In genomic region chr21:44499631-44500030, GRCh38 we compare ENCODE assay signal across 26 cellular contexts. TPM values are rescaled to one million over a fixed set of nuclear protein-coding genes. Genes with fewer than 3 reads are reported as not detected.
"Had no signal": no experiment of that assay in that cellular context is flagged by ENCODE, and none has a peak within 500 bp of the region (broad histone marks: within the 10 kb centered on the region; RNA-seq: fewer than 3 reads in every experiment).

No MANE protein-coding gene starts in this region.

- H3K27ac ChIP-seq: coronary artery, hepatocyte, neutrophil, ovary had no signal

- H3K4me2 ChIP-seq: hepatocyte had no signal

- DNase-seq: effector CD4-positive, alpha-beta T cell; endodermal cell; erythroblast; foreskin melanocyte; head of caudate nucleus; mammary epithelial cell; naive thymus-derived CD4-positive, alpha-beta T cell; nephron progenitor cell; ovary; right cardiac atrium; stimulated activated CD4-positive, alpha-beta T cell treated with anti-CD3 and anti-CD28 coated beads, Interleukin-12 subunit alpha, Interleukin-12 subunit beta, amount 100 ng/mL, for 4 hours; stimulated activated naive CD4-positive, alpha-beta T cell treated with Interleukin-2 at 50 U/mL for 16 hours; trophoblast cell had no signal

- H3K27ac Mint-ChIP-seq: endodermal cell; naive thymus-derived CD4-positive, alpha-beta T cell; nephron progenitor cell had no signal

- ATAC-seq: naive thymus-derived CD4-positive, alpha-beta T cell had no signal

- H3K4me3 ChIP-seq: coronary artery, hepatocyte, ovary had no signal

- H3K9me3 ChIP-seq: neutrophil, ovary had no signal

- H3K27me3 ChIP-seq: hepatocyte, ovary had no signal

- H3K4me3 Mint-ChIP-seq: endodermal cell; naive thymus-derived CD4-positive, alpha-beta T cell; nephron progenitor cell had no signal

- H2AFZ ChIP-seq: hepatocyte had no signal

- H3K36me3 ChIP-seq: neutrophil, ovary had no signal

RNA-seq across cellular contexts. Expression of gene KRTAP10-1, which starts 40.4 kb away (rescaled TPM):
- total RNA-seq: dermis microvascular lymphatic vessel endothelial cell; endodermal cell; endothelial cell of umbilical vein; hepatocyte; kidney epithelial cell; left colon; mammary epithelial cell; mesenteric fat pad; mononuclear cell; naive thymus-derived CD4-positive, alpha-beta T cell; ovary; posterior vena cava; right cardiac atrium; urinary bladder had no signal
- polyA plus RNA-seq: endothelial cell of umbilical vein; hepatocyte; mammary epithelial cell; naive thymus-derived CD4-positive, alpha-beta T cell; ovary; right cardiac atrium; small intestine; thymus; urinary bladder had no signal

RNA-seq across cellular contexts. Expression of gene KRTAP10-2, which starts 51.7 kb away (rescaled TPM):
- total RNA-seq: dermis microvascular lymphatic vessel endothelial cell; endodermal cell; endothelial cell of umbilical vein; hepatocyte; kidney epithelial cell; left colon; mammary epithelial cell; mesenteric fat pad; mononuclear cell; naive thymus-derived CD4-positive, alpha-beta T cell; ovary; posterior vena cava; right cardiac atrium; urinary bladder had no signal
- polyA plus RNA-seq: endothelial cell of umbilical vein; hepatocyte; mammary epithelial cell; naive thymus-derived CD4-positive, alpha-beta T cell; ovary; small intestine; thymus; urinary bladder had no signal

RNA-seq across cellular contexts. Expression of gene KRTAP10-3, which starts 59.0 kb away (rescaled TPM):
- total RNA-seq: dermis microvascular lymphatic vessel endothelial cell; endodermal cell; endothelial cell of umbilical vein; hepatocyte; kidney epithelial cell; left colon; mammary epithelial cell; mesenteric fat pad; mononuclear cell; naive thymus-derived CD4-positive, alpha-beta T cell; ovary; posterior vena cava; right cardiac atrium; urinary bladder had no signal
- polyA plus RNA-seq: endothelial cell of umbilical vein; hepatocyte; mammary epithelial cell; naive thymus-derived CD4-positive, alpha-beta T cell; ovary; right cardiac atrium; small intestine; thymus; urinary bladder had no signal
